1 cellular context compared by ENCODE assay signal in the genomic region with DNA sequence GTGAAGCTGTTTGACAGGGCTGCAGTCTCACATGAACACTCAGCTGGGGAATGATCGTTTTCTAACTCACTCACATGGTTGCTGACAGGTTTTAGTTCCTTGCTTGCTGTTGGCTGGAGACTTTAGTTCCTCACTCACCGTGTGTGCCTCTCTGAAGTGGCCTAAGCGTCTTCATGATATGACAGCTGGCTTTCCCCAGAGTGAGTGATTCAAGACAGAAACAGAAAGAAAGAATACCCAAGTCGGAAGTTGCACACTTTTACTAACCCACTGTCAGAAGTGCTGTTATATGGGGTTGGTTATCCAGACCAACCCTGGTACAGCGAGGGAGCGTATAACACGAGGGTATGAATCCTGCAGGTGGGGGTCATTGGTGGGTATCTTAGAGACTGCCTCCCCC.
TF ChIP-seq lines count a peak whose summit lies in the region.

No MANE protein-coding gene starts in this region.

TF ChIP-seq in IMR-90, 13 proteins besides CTCF, POLR2A, EP300 and RAD21:
- TF ChIP-seq FOS (IDR thresholded peaks at IDR 0.05; ENCODE audit: low read depth, low read length) (no peak), MAFK (IDR thresholded peaks at IDR 0.05; ENCODE audit: low read depth, low read length) (no peak), BHLHE40 (IDR thresholded peaks at IDR 0.05; ENCODE audit: low read depth, low read length) (no peak), RCOR1 (IDR thresholded peaks at IDR 0.05; ENCODE audit: insufficient replicate concordance, low read length) (no peak), NFE2L2 (IDR thresholded peaks at IDR 0.05; ENCODE audit: low read depth, low read length) (no peak), MXI1 (IDR thresholded peaks at IDR 0.05; ENCODE audit: borderline replicate concordance, low read depth, low read length) (no peak), MAZ (IDR thresholded peaks at IDR 0.05; ENCODE audit: borderline replicate concordance, low read depth, low read length) (no peak), CEBPB (IDR thresholded peaks at IDR 0.05; ENCODE audit: low read depth, low read length) (no peak), CHD1 (IDR thresholded peaks at IDR 0.05; ENCODE audit: low read depth, low read length) (no peak), RFX5 (IDR thresholded peaks at IDR 0.05; ENCODE audit: low read depth, low read length) (no peak), SMC3 (IDR thresholded peaks at IDR 0.05; ENCODE audit: low read depth, low read length) (no peak)
- TF ChIP-seq, protein P1, sequence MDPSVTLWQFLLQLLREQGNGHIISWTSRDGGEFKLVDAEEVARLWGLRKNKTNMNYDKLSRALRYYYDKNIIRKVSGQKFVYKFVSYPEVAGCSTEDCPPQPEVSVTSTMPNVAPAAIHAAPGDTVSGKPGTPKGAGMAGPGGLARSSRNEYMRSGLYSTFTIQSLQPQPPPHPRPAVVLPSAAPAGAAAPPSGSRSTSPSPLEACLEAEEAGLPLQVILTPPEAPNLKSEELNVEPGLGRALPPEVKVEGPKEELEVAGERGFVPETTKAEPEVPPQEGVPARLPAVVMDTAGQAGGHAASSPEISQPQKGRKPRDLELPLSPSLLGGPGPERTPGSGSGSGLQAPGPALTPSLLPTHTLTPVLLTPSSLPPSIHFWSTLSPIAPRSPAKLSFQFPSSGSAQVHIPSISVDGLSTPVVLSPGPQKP (IDR thresholded peaks at IDR 0.05; ENCODE audit: borderline replicate concordance, low read depth, low read length), result no peak
- TF ChIP-seq, protein P2, sequence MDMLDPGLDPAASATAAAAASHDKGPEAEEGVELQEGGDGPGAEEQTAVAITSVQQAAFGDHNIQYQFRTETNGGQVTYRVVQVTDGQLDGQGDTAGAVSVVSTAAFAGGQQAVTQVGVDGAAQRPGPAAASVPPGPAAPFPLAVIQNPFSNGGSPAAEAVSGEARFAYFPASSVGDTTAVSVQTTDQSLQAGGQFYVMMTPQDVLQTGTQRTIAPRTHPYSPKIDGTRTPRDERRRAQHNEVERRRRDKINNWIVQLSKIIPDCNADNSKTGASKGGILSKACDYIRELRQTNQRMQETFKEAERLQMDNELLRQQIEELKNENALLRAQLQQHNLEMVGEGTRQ (IDR thresholded peaks at IDR 0.05; ENCODE audit: low read depth, low read length), result no peak
